In the genomic region with DNA sequence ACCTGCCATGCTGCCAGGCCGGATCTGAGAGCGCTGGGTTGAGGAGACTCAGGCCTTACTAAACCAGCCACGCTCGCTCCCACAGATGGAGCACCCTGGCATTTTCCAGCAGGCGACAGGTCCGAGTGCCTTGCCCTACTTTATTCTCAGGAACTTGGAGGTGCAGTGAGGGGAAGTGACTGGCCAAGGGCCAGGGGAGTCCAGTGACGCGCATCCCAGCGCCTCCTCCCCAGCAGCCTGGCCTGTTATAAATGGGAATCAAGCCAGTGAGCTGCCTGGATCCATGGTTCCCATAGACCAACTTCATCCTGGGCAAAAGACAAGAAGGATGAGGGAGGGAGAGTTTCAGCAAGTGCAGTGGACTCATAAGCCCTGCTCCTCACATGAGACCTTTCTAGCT, we compare ENCODE assay signal across 17 cellular contexts. TPM values are rescaled to one million over a fixed set of nuclear protein-coding genes. Genes with fewer than 3 reads are reported as not detected.
DNase-seq lines count a peak whose midpoint lies in the region; ATAC-seq lines count a peak whose summit lies in the region.
"Had no signal": no experiment of that assay in that cellular context is flagged by ENCODE, and none has a peak within 500 bp of the region (broad histone marks: within the 10 kb centered on the region; RNA-seq: fewer than 3 reads in every experiment).

No MANE protein-coding gene starts in this region.

- no peaks in the 10 kb centered on the region for H3K9me3 ChIP-seq in right cardiac atrium (ENCODE audit: control insufficient read depth, low read length)
- H3K9me3 ChIP-seq: transverse colon had no signal

- no peaks in the 10 kb centered on the region for H3K27me3 ChIP-seq in right cardiac atrium (ENCODE audit: control insufficient read depth, insufficient read depth)
- H3K27me3 ChIP-seq: transverse colon had no signal

- H3K4me3 ChIP-seq in right cardiac atrium (ENCODE audit: low read length) = no peak overlapping the region
- H3K4me3 ChIP-seq: transverse colon had no signal

- DNase-seq in activated CD4-positive, alpha-beta T cell treated with anti-CD3 and anti-CD28 coated beads, Interleukin-2, amount 10 ng/mL, durations not matched to agents 24 days and 14 days = no peak
- DNase-seq in activated CD4-positive, alpha-beta T cell treated with anti-CD3 and anti-CD28 coated beads for 48 hours = no peak
- DNase-seq in caudate nucleus (lab: John Stamatoyannopoulos, UW) (peak in 8 of 61 donors; percentile 5 to 67 (median 9)), right cardiac atrium (peak; percentile 64 to 81 (median 74)), putamen (ENCODE audit: low spot score) (peak; percentile 17), T1000 (lab: John Stamatoyannopoulos, UW) (no peak), NCI-H1694 (lab: John Stamatoyannopoulos, UW) (no peak)
- DNase-seq: activated effector memory CD4-positive, alpha-beta T cell treated with anti-CD3 and anti-CD28 coated beads, Interleukin-2, amount 50 U/mL, for 16 hours; CD4-positive, alpha-beta memory T cell; naive B cell; NCI-H1417; NCI-H446; SIG-M5; stimulated activated CD4-positive, alpha-beta T cell treated with anti-CD3 and anti-CD28 coated beads, Interleukin-2, amount 100 ng/mL, for 24 hours; transverse colon had no signal

- no peak overlapping the region for H3K4me3 Mint-ChIP-seq in activated CD4-positive, alpha-beta T cell treated with anti-CD3 and anti-CD28 coated beads, Interleukin-2, amount 10 ng/mL, durations not matched to agents 24 days and 14 days
- H3K4me3 Mint-ChIP-seq: naive B cell had no signal

- intact Hi-C loops in activated CD4-positive, alpha-beta T cell treated with anti-CD3 and anti-CD28 coated beads, Interleukin-2, amount 10 ng/mL, durations not matched to agents 24 days and 14 days (cut with micrococcal nuclease) = no loop called here
- intact Hi-C loops in right cardiac atrium (cut with DNase I) = no loop called here

- no peaks in the 10 kb centered on the region for H3K9me3 Mint-ChIP-seq in activated CD4-positive, alpha-beta T cell treated with anti-CD3 and anti-CD28 coated beads, Interleukin-2, amount 10 ng/mL, durations not matched to agents 24 days and 14 days
- H3K9me3 Mint-ChIP-seq: naive B cell had no signal

- H3K36me3 Mint-ChIP-seq in activated CD4-positive, alpha-beta T cell treated with anti-CD3 and anti-CD28 coated beads, Interleukin-2, amount 10 ng/mL, durations not matched to agents 24 days and 14 days (ENCODE audit: low read depth) = peaks cover 60% of the 10 kb centered on the region

- H3K27ac ChIP-seq in caudate nucleus (ENCODE audit: low read depth, low read length) = peak overlapping the region; percentile 26
- peak overlapping the region; percentile 10 for H3K27ac ChIP-seq in right cardiac atrium (ENCODE audit: low read length)
- H3K27ac ChIP-seq: transverse colon had no signal

- no peaks in the 10 kb centered on the region for H3K4me1 ChIP-seq in right cardiac atrium (ENCODE audit: control insufficient read depth, insufficient read depth, low read length)
- H3K4me1 ChIP-seq: transverse colon had no signal

- no peaks in the 10 kb centered on the region for H3K27me3 Mint-ChIP-seq in activated CD4-positive, alpha-beta T cell treated with anti-CD3 and anti-CD28 coated beads, Interleukin-2, amount 10 ng/mL, durations not matched to agents 24 days and 14 days
- H3K27me3 Mint-ChIP-seq: CD4-positive, alpha-beta memory T cell; naive B cell had no signal

- H3K4me1 Mint-ChIP-seq in activated CD4-positive, alpha-beta T cell treated with anti-CD3 and anti-CD28 coated beads, Interleukin-2, amount 10 ng/mL, durations not matched to agents 24 days and 14 days = peaks cover 30% of the 10 kb centered on the region

- WGBS in right cardiac atrium = 35% methylated on average over 9 of the region's 9 CpGs

- peak overlapping the region; percentile 99 for H3K27ac Mint-ChIP-seq in activated CD4-positive, alpha-beta T cell treated with anti-CD3 and anti-CD28 coated beads, Interleukin-2, amount 10 ng/mL, durations not matched to agents 24 days and 14 days

- ATAC-seq in right cardiac atrium = peak; percentile 60 to 77
- ATAC-seq in HG02852 (IDR thresholded peaks at IDR 0.05; ENCODE audit: unreplicated experiment) = no peak
- ATAC-seq: sciatic nerve had no signal

RNA-seq across cellular contexts. Expression of a gene that starts 35.5 kb away (rescaled TPM):
- 17.6 and 22.4 TPM in 2 replicates for total RNA-seq in activated CD4-positive, alpha-beta T cell treated with anti-CD3 and anti-CD28 coated beads, Interleukin-2, amount 10 ng/mL, durations not matched to agents 24 days and 14 days
- 10 to 100 TPM; 24.6 to 30.4 (median 27.8) TPM for total RNA-seq in right cardiac atrium
- 43.4 TPM for polyA plus RNA-seq in right cardiac atrium

RNA-seq across cellular contexts. Expression of a gene that starts 47.7 kb away (rescaled TPM):
- 2.7 and 3.6 TPM in 2 replicates for total RNA-seq in activated CD4-positive, alpha-beta T cell treated with anti-CD3 and anti-CD28 coated beads, Interleukin-2, amount 10 ng/mL, durations not matched to agents 24 days and 14 days
- 1 to 10 TPM in 1 of 4 donors, under 1 TPM in 3; 0.39 to 1.4 (median 0.64) TPM for total RNA-seq in right cardiac atrium
- polyA plus RNA-seq in right cardiac atrium = 0.23 TPM

Comparison
In these comparisons a context has a peak if more than half of its experiments do, and no peak if none do; other contexts are left out.
1. DNase-seq: peak in right cardiac atrium (3 of 3) and putamen (single experiment); none in activated CD4-positive, alpha-beta T cell treated with anti-CD3 and anti-CD28 coated beads, Interleukin-2, amount 10 ng/mL, durations not matched to agents 24 days and 14 days (single experiment), activated CD4-positive, alpha-beta T cell treated with anti-CD3 and anti-CD28 coated beads for 48 hours (single experiment), T1000 (single experiment) and NCI-H1694 (single experiment).